ENCODE assay signal across 1 cellular context in the genomic region with DNA sequence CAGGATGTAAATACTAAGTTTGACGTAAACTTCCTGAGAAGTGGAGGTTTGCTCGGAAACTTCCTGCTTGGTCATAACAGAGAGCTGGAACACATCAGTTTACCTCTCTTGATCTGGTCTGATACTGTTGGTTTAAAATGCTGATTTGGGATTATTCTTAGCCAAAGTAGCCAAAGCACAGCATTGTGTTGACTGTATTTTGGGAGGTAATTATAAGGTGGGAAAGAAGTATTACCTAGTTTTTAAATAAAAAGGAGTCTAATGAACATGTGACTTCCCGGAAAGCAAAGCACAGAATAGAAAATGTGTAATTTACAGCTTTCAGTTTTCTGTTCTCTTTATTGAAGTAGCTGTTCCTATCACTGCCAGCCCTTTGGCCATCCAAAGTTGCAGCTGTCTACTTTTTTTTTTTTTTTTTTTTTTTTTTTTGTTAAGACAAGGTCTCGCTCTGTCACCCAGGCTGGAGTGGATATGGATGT.
TF ChIP-seq lines count a peak whose summit lies in the region.

No MANE protein-coding gene starts in this region.

TF ChIP-seq in GM23338, 12 proteins besides CTCF, POLR2A, EP300 and RAD21:
- TF ChIP-seq, protein P1, sequence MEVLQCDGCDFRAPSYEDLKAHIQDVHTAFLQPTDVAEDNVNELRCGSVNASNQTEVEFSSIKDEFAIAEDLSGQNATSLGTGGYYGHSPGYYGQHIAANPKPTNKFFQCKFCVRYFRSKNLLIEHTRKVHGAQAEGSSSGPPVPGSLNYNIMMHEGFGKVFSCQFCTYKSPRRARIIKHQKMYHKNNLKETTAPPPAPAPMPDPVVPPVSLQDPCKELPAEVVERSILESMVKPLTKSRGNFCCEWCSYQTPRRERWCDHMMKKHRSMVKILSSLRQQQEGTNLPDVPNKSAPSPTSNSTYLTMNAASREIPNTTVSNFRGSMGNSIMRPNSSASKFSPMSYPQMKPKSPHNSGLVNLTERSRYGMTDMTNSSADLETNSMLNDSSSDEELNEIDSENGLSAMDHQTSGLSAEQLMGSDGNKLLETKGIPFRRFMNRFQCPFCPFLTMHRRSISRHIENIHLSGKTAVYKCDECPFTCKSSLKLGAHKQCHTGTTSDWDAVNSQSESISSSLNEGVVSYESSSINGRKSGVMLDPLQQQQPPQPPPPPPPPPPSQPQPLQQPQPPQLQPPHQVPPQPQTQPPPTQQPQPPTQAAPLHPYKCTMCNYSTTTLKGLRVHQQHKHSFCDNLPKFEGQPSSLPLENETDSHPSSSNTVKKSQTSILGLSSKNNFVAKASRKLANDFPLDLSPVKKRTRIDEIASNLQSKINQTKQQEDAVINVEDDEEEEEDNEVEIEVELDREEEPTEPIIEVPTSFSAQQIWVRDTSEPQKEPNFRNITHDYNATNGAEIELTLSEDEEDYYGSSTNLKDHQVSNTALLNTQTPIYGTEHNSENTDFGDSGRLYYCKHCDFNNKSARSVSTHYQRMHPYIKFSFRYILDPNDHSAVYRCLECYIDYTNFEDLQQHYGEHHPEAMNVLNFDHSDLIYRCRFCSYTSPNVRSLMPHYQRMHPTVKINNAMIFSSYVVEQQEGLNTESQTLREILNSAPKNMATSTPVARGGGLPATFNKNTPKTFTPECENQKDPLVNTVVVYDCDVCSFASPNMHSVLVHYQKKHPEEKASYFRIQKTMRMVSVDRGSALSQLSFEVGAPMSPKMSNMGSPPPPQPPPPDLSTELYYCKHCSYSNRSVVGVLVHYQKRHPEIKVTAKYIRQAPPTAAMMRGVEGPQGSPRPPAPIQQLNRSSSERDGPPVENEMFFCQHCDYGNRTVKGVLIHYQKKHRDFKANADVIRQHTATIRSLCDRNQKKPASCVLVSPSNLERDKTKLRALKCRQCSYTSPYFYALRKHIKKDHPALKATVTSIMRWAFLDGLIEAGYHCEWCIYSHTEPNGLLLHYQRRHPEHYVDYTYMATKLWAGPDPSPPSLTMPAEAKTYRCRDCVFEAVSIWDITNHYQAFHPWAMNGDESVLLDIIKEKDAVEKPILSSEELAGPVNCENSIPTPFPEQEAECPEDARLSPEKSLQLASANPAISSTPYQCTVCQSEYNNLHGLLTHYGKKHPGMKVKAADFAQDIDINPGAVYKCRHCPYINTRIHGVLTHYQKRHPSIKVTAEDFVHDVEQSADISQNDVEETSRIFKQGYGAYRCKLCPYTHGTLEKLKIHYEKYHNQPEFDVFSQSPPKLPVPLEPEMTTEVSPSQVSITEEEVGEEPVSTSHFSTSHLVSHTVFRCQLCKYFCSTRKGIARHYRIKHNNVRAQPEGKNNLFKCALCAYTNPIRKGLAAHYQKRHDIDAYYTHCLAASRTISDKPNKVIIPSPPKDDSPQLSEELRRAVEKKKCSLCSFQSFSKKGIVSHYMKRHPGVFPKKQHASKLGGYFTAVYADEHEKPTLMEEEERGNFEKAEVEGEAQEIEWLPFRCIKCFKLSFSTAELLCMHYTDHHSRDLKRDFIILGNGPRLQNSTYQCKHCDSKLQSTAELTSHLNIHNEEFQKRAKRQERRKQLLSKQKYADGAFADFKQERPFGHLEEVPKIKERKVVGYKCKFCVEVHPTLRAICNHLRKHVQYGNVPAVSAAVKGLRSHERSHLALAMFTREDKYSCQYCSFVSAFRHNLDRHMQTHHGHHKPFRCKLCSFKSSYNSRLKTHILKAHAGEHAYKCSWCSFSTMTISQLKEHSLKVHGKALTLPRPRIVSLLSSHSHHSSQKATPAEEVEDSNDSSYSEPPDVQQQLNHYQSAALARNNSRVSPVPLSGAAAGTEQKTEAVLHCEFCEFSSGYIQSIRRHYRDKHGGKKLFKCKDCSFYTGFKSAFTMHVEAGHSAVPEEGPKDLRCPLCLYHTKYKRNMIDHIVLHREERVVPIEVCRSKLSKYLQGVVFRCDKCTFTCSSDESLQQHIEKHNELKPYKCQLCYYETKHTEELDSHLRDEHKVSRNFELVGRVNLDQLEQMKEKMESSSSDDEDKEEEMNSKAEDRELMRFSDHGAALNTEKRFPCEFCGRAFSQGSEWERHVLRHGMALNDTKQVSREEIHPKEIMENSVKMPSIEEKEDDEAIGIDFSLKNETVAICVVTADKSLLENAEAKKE (CRISPR knock-in tag; IDR thresholded peaks at IDR 0.05): no peak
- TF ChIP-seq POLR2AphosphoS5 (IDR thresholded peaks at IDR 0.05; ENCODE audit: low read depth) (no peak), EZH2phosphoT487 (IDR thresholded peaks at IDR 0.05; ENCODE audit: unreplicated experiment) (no peak), NANOG (IDR thresholded peaks at IDR 0.05; ENCODE audit: borderline replicate concordance) (no peak), EZH2 (IDR thresholded peaks at IDR 0.05; ENCODE audit: low read depth, unreplicated experiment) (no peak), JUNB (IDR thresholded peaks at IDR 0.05; ENCODE audit: unreplicated experiment) (no peak), STAT1 (IDR thresholded peaks at IDR 0.05; ENCODE audit: unreplicated experiment) (no peak), ZNF331 (CRISPR knock-in tag; IDR thresholded peaks at IDR 0.05; ENCODE audit: low read depth) (no peak)
- TF ChIP-seq, protein P2, sequence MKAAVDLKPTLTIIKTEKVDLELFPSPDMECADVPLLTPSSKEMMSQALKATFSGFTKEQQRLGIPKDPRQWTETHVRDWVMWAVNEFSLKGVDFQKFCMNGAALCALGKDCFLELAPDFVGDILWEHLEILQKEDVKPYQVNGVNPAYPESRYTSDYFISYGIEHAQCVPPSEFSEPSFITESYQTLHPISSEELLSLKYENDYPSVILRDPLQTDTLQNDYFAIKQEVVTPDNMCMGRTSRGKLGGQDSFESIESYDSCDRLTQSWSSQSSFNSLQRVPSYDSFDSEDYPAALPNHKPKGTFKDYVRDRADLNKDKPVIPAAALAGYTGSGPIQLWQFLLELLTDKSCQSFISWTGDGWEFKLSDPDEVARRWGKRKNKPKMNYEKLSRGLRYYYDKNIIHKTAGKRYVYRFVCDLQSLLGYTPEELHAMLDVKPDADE (IDR thresholded peaks at IDR 0.05): no peak
- TF ChIP-seq, protein P3, sequence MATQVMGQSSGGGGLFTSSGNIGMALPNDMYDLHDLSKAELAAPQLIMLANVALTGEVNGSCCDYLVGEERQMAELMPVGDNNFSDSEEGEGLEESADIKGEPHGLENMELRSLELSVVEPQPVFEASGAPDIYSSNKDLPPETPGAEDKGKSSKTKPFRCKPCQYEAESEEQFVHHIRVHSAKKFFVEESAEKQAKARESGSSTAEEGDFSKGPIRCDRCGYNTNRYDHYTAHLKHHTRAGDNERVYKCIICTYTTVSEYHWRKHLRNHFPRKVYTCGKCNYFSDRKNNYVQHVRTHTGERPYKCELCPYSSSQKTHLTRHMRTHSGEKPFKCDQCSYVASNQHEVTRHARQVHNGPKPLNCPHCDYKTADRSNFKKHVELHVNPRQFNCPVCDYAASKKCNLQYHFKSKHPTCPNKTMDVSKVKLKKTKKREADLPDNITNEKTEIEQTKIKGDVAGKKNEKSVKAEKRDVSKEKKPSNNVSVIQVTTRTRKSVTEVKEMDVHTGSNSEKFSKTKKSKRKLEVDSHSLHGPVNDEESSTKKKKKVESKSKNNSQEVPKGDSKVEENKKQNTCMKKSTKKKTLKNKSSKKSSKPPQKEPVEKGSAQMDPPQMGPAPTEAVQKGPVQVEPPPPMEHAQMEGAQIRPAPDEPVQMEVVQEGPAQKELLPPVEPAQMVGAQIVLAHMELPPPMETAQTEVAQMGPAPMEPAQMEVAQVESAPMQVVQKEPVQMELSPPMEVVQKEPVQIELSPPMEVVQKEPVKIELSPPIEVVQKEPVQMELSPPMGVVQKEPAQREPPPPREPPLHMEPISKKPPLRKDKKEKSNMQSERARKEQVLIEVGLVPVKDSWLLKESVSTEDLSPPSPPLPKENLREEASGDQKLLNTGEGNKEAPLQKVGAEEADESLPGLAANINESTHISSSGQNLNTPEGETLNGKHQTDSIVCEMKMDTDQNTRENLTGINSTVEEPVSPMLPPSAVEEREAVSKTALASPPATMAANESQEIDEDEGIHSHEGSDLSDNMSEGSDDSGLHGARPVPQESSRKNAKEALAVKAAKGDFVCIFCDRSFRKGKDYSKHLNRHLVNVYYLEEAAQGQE (IDR thresholded peaks at IDR 0.05; ENCODE audit: unreplicated experiment): no peak
